Comparison of ENCODE assay signal across 38 cellular contexts in genomic region chr3:151690645-151691044, GRCh38. TPM values are rescaled to one million over a fixed set of nuclear protein-coding genes. Genes with fewer than 3 reads are reported as not detected.
"Had no signal": no experiment of that assay in that cellular context is flagged by ENCODE, and none has a peak within 500 bp of the region (broad histone marks: within the 10 kb centered on the region; RNA-seq: fewer than 3 reads in every experiment).

No MANE protein-coding gene starts in this region.

- FAIRE-seq: astrocyte, bronchial epithelial cell had no signal

- H3K36me3 ChIP-seq: adrenal gland, ascending aorta, brain microvascular endothelial cell, breast epithelium, cardiac muscle cell had no signal

- H3K9me3 ChIP-seq: adrenal gland, ascending aorta, body of pancreas, breast epithelium had no signal

- ATAC-seq: activated naive CD4-positive, alpha-beta T cell treated with anti-CD3 and anti-CD28 coated beads, Interleukin-2, amount 50 U/mL, for 72 hours; activated naive CD8-positive, alpha-beta T cell treated with anti-CD3 and anti-CD28 coated beads, Interleukin-2, amount 50 U/mL, for 24 hours; activated T-cell treated with anti-CD3 and anti-CD28 coated beads, Interleukin-2, amount 50 U/mL, for 4 hours; activated T-cell treated with anti-CD3 and anti-CD28 coated beads, Interleukin-2, amount 50 U/mL, for 72 hours; activated T-helper 17 cell treated with anti-CD3 and anti-CD28 coated beads, Interleukin-2, amount 50 U/mL, for 72 hours; body of pancreas had no signal

- DNase-seq: activated effector memory CD4-positive, alpha-beta T cell treated with anti-CD3 and anti-CD28 coated beads, Interleukin-2, amount 50 U/mL, for 16 hours; activated effector memory CD4-positive, alpha-beta T cell treated with Interleukin-2 at 50 U/mL for 16 hours; activated gamma-delta T cell; activated gamma-delta T cell treated with Interleukin-2 at 50 U/mL for 16 hours; activated naive CD4-positive, alpha-beta T cell; activated naive CD4-positive, alpha-beta T cell treated with anti-CD3 and anti-CD28 coated beads for 36 hours; activated naive CD4-positive, alpha-beta T cell treated with anti-CD3 and anti-CD28 coated beads, Interleukin-2, amount 10 ng/mL, durations not matched to agents 7 days and 5 days; activated naive CD4-positive, alpha-beta T cell treated with anti-CD3 and anti-CD28 coated beads, Interleukin-2, amount 50 U/mL, for 16 hours; activated naive CD4-positive, alpha-beta T cell treated with Interleukin-2 at 50 U/mL for 16 hours; activated naive CD8-positive, alpha-beta T cell treated with anti-CD3 and anti-CD28 coated beads for 36 hours; activated naive CD8-positive, alpha-beta T cell treated with anti-CD3 and anti-CD28 coated beads, Interleukin-2, amount 10 ng/mL, durations not matched to agents 7 days and 5 days; activated naive CD8-positive, alpha-beta T cell treated with anti-CD3 and anti-CD28 coated beads, Interleukin-2, amount 50 U/mL, for 24 hours; activated T-cell treated with anti-CD3 and anti-CD28 coated beads, Interleukin-2, amount 50 U/mL, for 24 hours; activated T-cell treated with anti-CD3 and anti-CD28 coated beads, Interleukin-2, amount 50 U/mL, for 4 hours; activated T-cell treated with anti-CD3 and anti-CD28 coated beads, Interleukin-2, amount 50 U/mL, for 48 hours; activated T-cell treated with anti-CD3 and anti-CD28 coated beads, Interleukin-2, amount 50 U/mL, for 72 hours; adrenal gland; amniotic stem cell; amygdala; anterior cingulate cortex; aorta; body of pancreas; brain microvascular endothelial cell; caudate nucleus; central memory CD4-positive, alpha-beta T cell; cerebellar nuclear complex had no signal

- H3K27ac ChIP-seq: adrenal gland, ascending aorta, body of pancreas, brain microvascular endothelial cell, breast epithelium, cardiac muscle cell had no signal

- H3K4me3 ChIP-seq: adrenal gland, ascending aorta, body of pancreas, breast epithelium, cardiac muscle cell had no signal

- H3K27me3 ChIP-seq: adrenal gland, ascending aorta, body of pancreas, brain microvascular endothelial cell, breast epithelium, cardiac muscle cell had no signal

- H3K4me1 ChIP-seq: adrenal gland, body of pancreas, breast epithelium had no signal

RNA-seq across cellular contexts. Expression of gene AADACL2, which starts 43.1 kb away (rescaled TPM):
- total RNA-seq: activated naive CD4-positive, alpha-beta T cell treated with anti-CD3 and anti-CD28 coated beads for 36 hours; activated naive CD4-positive, alpha-beta T cell treated with anti-CD3 and anti-CD28 coated beads, Interleukin-2, amount 50 U/mL, for 72 hours; activated naive CD8-positive, alpha-beta T cell treated with anti-CD3 and anti-CD28 coated beads for 36 hours; activated naive CD8-positive, alpha-beta T cell treated with anti-CD3 and anti-CD28 coated beads, Interleukin-2, amount 10 ng/mL, durations not matched to agents 7 days and 5 days; activated T-cell treated with anti-CD3 and anti-CD28 coated beads, Interleukin-2, amount 50 U/mL, for 4 hours; activated T-cell treated with anti-CD3 and anti-CD28 coated beads, Interleukin-2, amount 50 U/mL, for 72 hours; activated T-helper 1 cell treated with anti-CD3 and anti-CD28 coated beads, Interleukin-12 subunit alpha, Interleukin-12 subunit beta, Interleukin-2, Interleukin-4 antibody, amounts not matched to agents 30 ng/mL and 10 ng/mL and 1 ng/mL, durations not matched to agents 14 hours and 24 hours and 36 hours; activated T-helper 17 cell treated with anti-CD3 and anti-CD28 coated beads, Interleukin-2, amount 50 U/mL, for 72 hours; activated T-helper 2 cell treated with anti-CD3 and anti-CD28 coated beads, Interferon-gamma antibody, Interleukin-2, Interleukin-4, amounts not matched to agents 10 μg/mL and 5 μg/mL and 100 μg/mL, durations not matched to agents 14 hours and 24 hours and 36 hours; ascending aorta; astrocyte; body of pancreas; bronchial epithelial cell; cardiac muscle cell; cardiac septum; cerebellum; chondrocyte had no signal
- polyA plus RNA-seq: aorta, cardiac muscle cell had no signal
